16 cellular contexts compared by ENCODE assay signal in genomic region chr4:89173336-89174090, GRCh38.
DNase-seq lines count a peak whose midpoint lies in the region; ATAC-seq and TF ChIP-seq lines count a peak whose summit lies in the region.
"Had no signal": no experiment of that assay in that cellular context is flagged by ENCODE, and none has a peak within 500 bp of the region (broad histone marks: within the 10 kb centered on the region; RNA-seq: fewer than 3 reads in every experiment).

No MANE protein-coding gene starts in this region.

- H4K8ac ChIP-seq in IMR-90 (ENCODE audit: low read depth in 2 of 2, low read length in 2 of 2) = no peak overlapping the region

- no peak overlapping the region for H2BK15ac ChIP-seq in IMR-90 (ENCODE audit: low read depth, low read length)

- no peak overlapping the region for H2AK5ac ChIP-seq in IMR-90 (ENCODE audit: low read depth, low read length)

- no peak overlapping the region for H3K18ac ChIP-seq in IMR-90 (ENCODE audit: low read depth, low read length)

- no peak overlapping the region for H2AFZ ChIP-seq in IMR-90 (replicated peaks; ENCODE audit: low read length, poor library complexity)
- H2AFZ ChIP-seq: PC-9 had no signal

- H3K23ac ChIP-seq in IMR-90 (ENCODE audit: low read depth, low read length) = no peak overlapping the region

- no peak overlapping the region for H3K4me2 ChIP-seq in IMR-90 (ENCODE audit: low read depth, low read length)
- H3K4me2 ChIP-seq: PC-9 had no signal

- H3K9ac ChIP-seq in IMR-90 (ENCODE audit: low read depth, low read length) = no peak overlapping the region

- no peak overlapping the region for H3K14ac ChIP-seq in IMR-90 (replicated peaks; ENCODE audit: low read depth, low read length)

- no peaks in the 10 kb centered on the region for H3K79me1 ChIP-seq in IMR-90 (ENCODE audit: low read depth in 1 of 2, low read length in 2 of 2)

- 80% methylated on average over 3 of the region's 13 CpGs; no CpG with 5 or more reads in 1 of the 2 experiments for WGBS in IMR-90 (ENCODE audit: extremely low coverage in 2 of 2, insufficient read length in 1 of 2), 2 experiments

- DNase-seq in NCI-H748 (lab: John Stamatoyannopoulos, UW; ENCODE audit: unreplicated experiment) (peak; percentile 30), NCI-H748 treated with DMSO at 0.1 percent for 48 hours (lab: John Stamatoyannopoulos, UW) (no peak), IMR-90 (no peak), NCI-H510A (lab: John Stamatoyannopoulos, UW) (peak; percentile 7), left lung (peak in 1 of 2 donors; percentile 39), foreskin keratinocyte (no peak), NCI-H2081 treated with DMSO at 0.1 percent for 48 hours (lab: John Stamatoyannopoulos, UW) (no peak)
- DNase-seq: GOT3, NCI-H1105 treated with DMSO at 0.1 percent for 48 hours, NCI-H2171 treated with DMSO at 0.1 percent for 48 hours, NCI-H526 treated with DMSO at 0.1 percent for 48 hours, PC-9 had no signal

- H2BK5ac ChIP-seq in IMR-90 (ENCODE audit: low read depth, low read length, poor library complexity, severe bottlenecking) = no peak overlapping the region

- no peak overlapping the region for H3K56ac ChIP-seq in IMR-90 (ENCODE audit: extremely low read depth, insufficient read depth, low read length)

- H2BK20ac ChIP-seq in IMR-90 (ENCODE audit: low read depth, low read length) = no peak overlapping the region

- H3K36me3 ChIP-seq in IMR-90 (ENCODE audit: control insufficient read depth, insufficient read depth, low read length) (no peaks in the 10 kb centered on the region), left lung (no peaks in the 10 kb centered on the region)

- POLR2A ChIA-PET in IMR-90 (lab: Charles Lee; ENCODE audit: unreplicated experiment) = no interaction called here

- no peak overlapping the region for H3K4ac ChIP-seq in IMR-90 (ENCODE audit: low read depth, low read length)

- TF ChIP-seq CTCF in IMR-90 (conservative IDR thresholded peaks at IDR 0.05; ENCODE audit: low read depth, low read length) (no peak), left lung (IDR thresholded peaks at IDR 0.05) (no peak), foreskin keratinocyte (conservative IDR thresholded peaks at IDR 0.05) (no peak)

- BruUV-seq in IMR-90 (replicated peaks; lab: Mats Ljungman, UMichigan) = no TSS peak

- H3K4me3 ChIP-seq in IMR-90 (ENCODE audit: insufficient read depth, low read depth, low read length) (no peak overlapping the region), left lung (no peak overlapping the region)
- H3K4me3 ChIP-seq: PC-9 had no signal

- no peaks in the 10 kb centered on the region for H3K9me3 ChIP-seq in IMR-90 (ENCODE audit: control insufficient read depth, insufficient read depth, low read length)
- H3K9me3 ChIP-seq in left lung = no peaks in the 10 kb centered on the region

- no peak overlapping the region for H2AK9ac ChIP-seq in IMR-90 (replicated peaks; ENCODE audit: low read depth, low read length, poor library complexity)

- H3K27me3 ChIP-seq in IMR-90 (ENCODE audit: control insufficient read depth, insufficient read depth, low read length) (no peaks in the 10 kb centered on the region), left lung (no peaks in the 10 kb centered on the region), foreskin keratinocyte (peaks cover 4% of the 10 kb centered on the region)

- H2BK120ac ChIP-seq in IMR-90 (ENCODE audit: low read depth, low read length) = no peak overlapping the region

- no peak for TF ChIP-seq RAD21 in IMR-90 (IDR thresholded peaks at IDR 0.05; ENCODE audit: low read length)

- no peak overlapping the region for H4K5ac ChIP-seq in IMR-90 (ENCODE audit: low read depth, low read length)

- H4K20me1 ChIP-seq in IMR-90 (ENCODE audit: insufficient read depth, low read length) = no peaks in the 10 kb centered on the region

- H3K4me1 ChIP-seq in IMR-90 (ENCODE audit: control insufficient read depth, insufficient read depth, low read length) (no peaks in the 10 kb centered on the region), left lung (no peaks in the 10 kb centered on the region), foreskin keratinocyte (no peaks in the 10 kb centered on the region)

- no peak overlapping the region for H3K27ac ChIP-seq in IMR-90 (ENCODE audit: insufficient read depth, low read length)
- H3K27ac ChIP-seq in left lung = no peak overlapping the region
- no peak overlapping the region for H3K27ac ChIP-seq in foreskin keratinocyte
- H3K27ac ChIP-seq: C4-2B, PC-9 had no signal

- H4K91ac ChIP-seq in IMR-90 (ENCODE audit: insufficient read depth, low read depth, low read length) = no peak overlapping the region

- intact Hi-C loops in IMR-90 (cut with micrococcal nuclease) (no loop called here), left lung (cut with DNase I) (no loop called here)

- ATAC-seq in IMR-90 (ENCODE audit: low read depth) (no peak), left lung (peak; percentile 70), foreskin keratinocyte (no peak), HG03025 (IDR thresholded peaks at IDR 0.05; ENCODE audit: low FRiP score, unreplicated experiment) (no peak)
- ATAC-seq: Right ventricle myocardium inferior, SK-N-SH treated with all-trans-retinoic acid at 6 μM for 48 hours had no signal

- dilution Hi-C loops in IMR-90 (cut with HindIII; ENCODE audit: low sequenced_read_pairs, unreplicated experiment) = no loop called here

- TF ChIP-seq POLR2A in IMR-90 (IDR thresholded peaks at IDR 0.05; ENCODE audit: low read depth, low read length) = no peak

- no peaks in the 10 kb centered on the region for H3K9me1 ChIP-seq in IMR-90 (ENCODE audit: insufficient read depth, low read length)

- in situ Hi-C loops in IMR-90 (cut with MboI; ENCODE audit: low sequenced_read_pairs) = no loop called here

- CTCF ChIA-PET in IMR-90 (lab: Yijun Ruan, JAX) = no interaction called here

TF ChIP-seq in IMR-90, 13 proteins besides CTCF, POLR2A, EP300 and RAD21:
- TF ChIP-seq NFE2L2 (IDR thresholded peaks at IDR 0.05; ENCODE audit: low read depth, low read length) (no peak), MAFK (IDR thresholded peaks at IDR 0.05; ENCODE audit: low read depth, low read length) (peak; percentile 89)

Comparison
In these comparisons a context has a peak if more than half of its experiments do, and no peak if none do; other contexts are left out.
1. DNase-seq: peak in NCI-H748 (single experiment) and NCI-H510A (single experiment); none in NCI-H748 treated with DMSO at 0.1 percent for 48 hours (single experiment), IMR-90 (single experiment), foreskin keratinocyte (0 of 2) and NCI-H2081 treated with DMSO at 0.1 percent for 48 hours (single experiment).